1 cellular context compared by ENCODE assay signal in genomic region chr12:95146767-95147166, GRCh38.
A peak's percentile ranks its signal among the peaks of the same experiment; 100 is the strongest.
TF ChIP-seq lines count a peak whose summit lies in the region.

No MANE protein-coding gene starts in this region.

TF ChIP-seq in SK-N-SH, 30 proteins besides CTCF, POLR2A, EP300 and RAD21 (continued from another document):
- TF ChIP-seq MAX (IDR thresholded peaks at IDR 0.05; ENCODE audit: low read depth) (no peak), ELF1 (IDR thresholded peaks at IDR 0.05) (no peak), ZBTB33 (IDR thresholded peaks at IDR 0.05; ENCODE audit: borderline replicate concordance, low read depth) (no peak), NRF1 (IDR thresholded peaks at IDR 0.05; ENCODE audit: low read depth, low read length) (no peak), RFX5 (IDR thresholded peaks at IDR 0.05; ENCODE audit: low read length) (no peak; the same call in 1 of the 2 replicates), TEAD4 (IDR thresholded peaks at IDR 0.05; ENCODE audit: borderline replicate concordance, insufficient read depth) (peak; percentile 43; the same call in 1 of the 2 replicates), USF2 (IDR thresholded peaks at IDR 0.05; ENCODE audit: borderline replicate concordance, low read depth, low read length) (no peak), FOXJ3 (CRISPR knock-in tag; IDR thresholded peaks at IDR 0.05) (peak; percentile 74), RXRA (IDR thresholded peaks at IDR 0.05; ENCODE audit: borderline replicate concordance, low read depth) (no peak), MXI1 (IDR thresholded peaks at IDR 0.05; ENCODE audit: low read depth, low read length) (no peak), REST (IDR thresholded peaks at IDR 0.05; ENCODE audit: low read depth, low read length) (no peak), TCF12 (IDR thresholded peaks at IDR 0.05) (peak; percentile 74), TAF1 (IDR thresholded peaks at IDR 0.05; ENCODE audit: borderline replicate concordance, low read depth, low read length) (no peak), GATA2 (CRISPR knock-in tag; IDR thresholded peaks at IDR 0.05) (peak; percentile 90), EZH2phosphoT487 (IDR thresholded peaks at IDR 0.05; ENCODE audit: borderline replicate concordance, low read depth) (no peak)
